ENCODE assay signal across 8 cellular contexts in genomic region chr15:65377105-65377975, GRCh38. TPM values are rescaled to one million over a fixed set of nuclear protein-coding genes. Genes with fewer than 3 reads are reported as not detected.
DNase-seq lines count a peak whose midpoint lies in the region; ATAC-seq and TF ChIP-seq lines count a peak whose summit lies in the region.

No MANE protein-coding gene starts in this region.

- no peak for DNase-seq in CD14-positive monocyte (ENCODE audit: low spot score)
- DNase-seq in LHCN-M2 (ENCODE audit: low read depth) = peak; percentile 15
- peak; percentile 25 to 36 for DNase-seq in cardiac fibroblast (ENCODE audit: low read depth in 2 of 2)
- DNase-seq in left colon = peak in 1 of 2 donors; percentile 14
- no peak for DNase-seq in KBM-7

- H3K9me3 ChIP-seq in stomach smooth muscle (ENCODE audit: control insufficient read depth in 2 of 2, low read length in 2 of 2) = no peaks in the 10 kb centered on the region

- TF ChIP-seq CTCF in CD14-positive monocyte (IDR thresholded peaks at IDR 0.05) (no peak), cardiac fibroblast (IDR thresholded peaks at IDR 0.05; ENCODE audit: low read depth, low read length) (no peak)

- H3K27ac Mint-ChIP-seq in CD14-positive monocyte = no peak overlapping the region

- peaks cover 0 to 3% of the 10 kb centered on the region in 2 donors for H3K36me3 Mint-ChIP-seq in CD14-positive monocyte

- ATAC-seq in left colon = peak; percentile 49
- no peak for ATAC-seq in HG02852 (IDR thresholded peaks at IDR 0.05; ENCODE audit: unreplicated experiment)
- ATAC-seq in GM21447 (IDR thresholded peaks at IDR 0.05; ENCODE audit: unreplicated experiment) = no peak

- H3K27me3 Mint-ChIP-seq in CD14-positive monocyte (ENCODE audit: low read depth in 3 of 3) = peaks cover 75 to 94% (median 86%) of the 10 kb centered on the region in 3 donors

- peaks cover 0 to 8% (median 4%) of the 10 kb centered on the region in 7 donors for H3K9me3 Mint-ChIP-seq in CD14-positive monocyte

- H3K4me3 ChIP-seq in cardiac fibroblast (replicated peaks in 1 of 2; ENCODE audit: low read depth in 2 of 2, low read length in 2 of 2) (peak overlapping the region; percentile 36 to 50), stomach smooth muscle (ENCODE audit: low read length in 2 of 2) (peak overlapping the region; percentile 77 to 83)

- in situ Hi-C loops in KBM-7 (cut with MboI; ENCODE audit: low pct_unique_long_range_greater_than_20kb, low sequenced_read_pairs) = no loop called here

- H3K9ac ChIP-seq in stomach smooth muscle (ENCODE audit: low read length in 2 of 2) = no peak overlapping the region

- H3K36me3 ChIP-seq in stomach smooth muscle (ENCODE audit: control insufficient read depth in 2 of 2, insufficient read depth in 2 of 2, low read length in 2 of 2) = no peaks in the 10 kb centered on the region

- H3K27ac ChIP-seq in stomach smooth muscle (ENCODE audit: low read length) = no peak overlapping the region

- intact Hi-C loops in CD14-positive monocyte (cut with micrococcal nuclease) (no loop called here), left colon (cut with DNase I, micrococcal nuclease) (no loop called here)

- H3K4me1 Mint-ChIP-seq in CD14-positive monocyte = peaks cover 8% of the 10 kb centered on the region

- peaks cover 38 to 44% of the 10 kb centered on the region in 2 donors for H3K27me3 ChIP-seq in stomach smooth muscle (ENCODE audit: control insufficient read depth in 1 of 2, insufficient read depth in 2 of 2, low read length in 2 of 2)

- peak overlapping the region; percentile 72 to 90 for H3K4me3 Mint-ChIP-seq in CD14-positive monocyte

- H3K4me1 ChIP-seq in stomach smooth muscle (ENCODE audit: control insufficient read depth, insufficient read depth, low read length) = peaks cover 17% of the 10 kb centered on the region

RNA-seq across cellular contexts. Expression of gene IGDCC3, which starts 0.5 kb away (rescaled TPM):
- not detected for polyA plus RNA-seq in CD14-positive monocyte
- total RNA-seq in LHCN-M2 (2014; rRNA removed) (not detected in 2 replicates), left colon (under 1 TPM in 1 of 2 donors, not detected in 1; 0.25 TPM)
- 0.10 TPM for polyA plus RNA-seq in LHCN-M2 (2012)

RNA-seq across cellular contexts. Expression of gene IGDCC4, which starts 45.4 kb away (rescaled TPM):
- not detected for polyA plus RNA-seq in CD14-positive monocyte
- total RNA-seq in LHCN-M2 (2014; rRNA removed) (6.5 and 7.7 TPM in 2 replicates), left colon (1 to 10 TPM in 1 of 2 donors, under 1 TPM in 1; 0.43 to 1.7 TPM)
- 7.5 TPM for polyA plus RNA-seq in LHCN-M2 (2012)

Comparison
In these comparisons a context has a peak if more than half of its experiments do, and no peak if none do; other contexts are left out.
1. DNase-seq: peak in LHCN-M2 (single experiment) and cardiac fibroblast (2 of 2); none in CD14-positive monocyte (single experiment) and KBM-7 (single experiment).